8 cellular contexts compared by ENCODE assay signal in the genomic region with DNA sequence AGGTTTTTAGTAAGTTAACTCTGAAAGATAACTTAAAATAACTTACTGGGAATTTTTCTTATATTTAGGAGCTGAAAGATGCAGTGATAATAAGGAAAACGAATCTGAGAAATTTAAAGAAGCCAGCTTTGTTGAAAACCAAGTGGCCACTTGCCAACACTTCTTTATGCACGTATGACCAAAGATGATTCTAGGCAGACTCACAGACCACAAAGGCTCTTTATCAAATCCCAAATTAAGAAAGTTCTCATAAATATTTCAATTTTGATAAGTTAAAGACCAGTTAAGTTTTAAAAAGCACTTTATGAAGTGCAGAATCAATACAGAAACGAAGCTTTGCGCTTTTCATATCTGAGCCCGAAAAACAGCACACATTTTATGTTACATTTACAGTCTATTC. TPM values are rescaled to one million over a fixed set of nuclear protein-coding genes. Genes with fewer than 3 reads are reported as not detected.
DNase-seq lines count a peak whose midpoint lies in the region; ATAC-seq and TF ChIP-seq lines count a peak whose summit lies in the region.

No MANE protein-coding gene starts in this region.

- no peak for ATAC-seq in HG02678 (IDR thresholded peaks at IDR 0.05; ENCODE audit: unreplicated experiment)

- TF ChIP-seq CTCF in AG10803 (conservative IDR thresholded peaks at IDR 0.05; ENCODE audit: low read length), result no peak
- no peak for TF ChIP-seq CTCF in brain microvascular endothelial cell (IDR thresholded peaks at IDR 0.05; ENCODE audit: low read depth, low read length, missing control alignments)
- no peak for TF ChIP-seq CTCF in uterus (IDR thresholded peaks at IDR 0.05)

- H3K27ac ChIP-seq in HUES64 (ENCODE audit: low read depth, low read length), result peak overlapping the region; percentile 93
- peak overlapping the region; percentile 97 for H3K27ac ChIP-seq in brain microvascular endothelial cell
- peak overlapping the region; percentile 96 to 99 for H3K27ac ChIP-seq in uterus

- DNase-seq in AG10803 (ENCODE audit: low read depth), result peak; percentile 67
- DNase-seq in brain microvascular endothelial cell, result peak; percentile 32
- peak; percentile 51 for DNase-seq in medulla oblongata (ENCODE audit: extremely low spot score)
- no peak for DNase-seq in uterus
- DNase-seq in activated CD4-positive, CD25-positive, alpha-beta regulatory T cell treated with anti-CD3 and anti-CD28 coated beads, Interleukin-2, amount 50 U/mL, for 72 hours, result no peak
- DNase-seq in amniotic stem cell (lab: John Stamatoyannopoulos, UW), result no peak

- H3K27me3 ChIP-seq in HUES64 (ENCODE audit: insufficient read depth, low read length), result no peaks in the 10 kb centered on the region
- H3K27me3 ChIP-seq in brain microvascular endothelial cell (replicated peaks), result no peaks in the 10 kb centered on the region
- no peaks in the 10 kb centered on the region for H3K27me3 ChIP-seq in uterus

- in situ Hi-C loops in brain microvascular endothelial cell (cut with HindIII; ENCODE audit: low pct_ligation_motif_present, low sequenced_read_pairs), result no loop called here

- 30% methylated on average over 5 of the region's 5 CpGs for WGBS in HUES64

- no peak for TF ChIP-seq POLR2A in uterus (IDR thresholded peaks at IDR 0.05)

- peak overlapping the region; percentile 97 for H3K9ac ChIP-seq in HUES64 (ENCODE audit: low read depth, low read length)

- H3K4me3 ChIP-seq in AG10803 (ENCODE audit: low read length) (peak overlapping the region; percentile 68), HUES64 (ENCODE audit: low read length) (peak overlapping the region; percentile 91), brain microvascular endothelial cell (ENCODE audit: low read depth, low read length) (peak overlapping the region; percentile 65), uterus (peak overlapping the region; percentile 64 to 87)

- intact Hi-C loops in uterus (cut with DNase I; ENCODE audit: low total_unique reads), result no loop called here

- H3K4me1 ChIP-seq in HUES64 (ENCODE audit: insufficient read depth, low read length), result no peaks in the 10 kb centered on the region
- peaks cover 0 to 2% of the 10 kb centered on the region in 2 donors for H3K4me1 ChIP-seq in uterus

- no peaks in the 10 kb centered on the region for H3K9me3 ChIP-seq in HUES64 (ENCODE audit: insufficient read depth, low read depth, low read length)
- no peaks in the 10 kb centered on the region for H3K9me3 ChIP-seq in uterus

- H3K36me3 ChIP-seq in HUES64 (ENCODE audit: insufficient read depth, low read length) (peaks cover 5% of the 10 kb centered on the region; the same call in 1 of the 2 replicates), brain microvascular endothelial cell (replicated peaks) (peaks cover 4% of the 10 kb centered on the region), uterus (no peaks in the 10 kb centered on the region)

RNA-seq across cellular contexts. Expression of gene AFF4, which starts 1.5 kb away (rescaled TPM):
- 31.4 TPM for polyA plus RNA-seq in HUES64 (2013, experiment 1 of 2)
- 33.2 TPM for polyA plus RNA-seq in HUES64 (2013, experiment 2 of 2)
- 100 to 1,000 TPM in 1 of 4 donors, 10 to 100 TPM in 3; 39.1 to 104 (median 66.5) TPM for total RNA-seq in uterus

Comparison
In these comparisons a context has a peak if more than half of its experiments do, and no peak if none do; other contexts are left out.
1. DNase-seq: peak in AG10803 (single experiment), brain microvascular endothelial cell (single experiment) and medulla oblongata (single experiment); none in uterus (0 of 2), activated CD4-positive, CD25-positive, alpha-beta regulatory T cell treated with anti-CD3 and anti-CD28 coated beads, Interleukin-2, amount 50 U/mL, for 72 hours (single experiment) and amniotic stem cell (single experiment).
2. Peak in every context shown above with its lines, with median percentiles within 50 percentile points of each other: H3K4me3 ChIP-seq and H3K27ac ChIP-seq.